Comparison of ENCODE assay signal across 8 cellular contexts in genomic region chr17:40098846-40099626, GRCh38. TPM values are rescaled to one million over a fixed set of nuclear protein-coding genes. Genes with fewer than 3 reads are reported as not detected.
DNase-seq lines count a peak whose midpoint lies in the region; ATAC-seq and TF ChIP-seq lines count a peak whose summit lies in the region.

No MANE protein-coding gene starts in this region.

- ATAC-seq in GM18858 (IDR thresholded peaks at IDR 0.05; ENCODE audit: unreplicated experiment): peak; percentile 28
- peak; percentile 44 for ATAC-seq in HG03108 (IDR thresholded peaks at IDR 0.05; ENCODE audit: unreplicated experiment)

- in situ Hi-C loops in T47D (cut with HindIII; ENCODE audit: low pct_unique_long_range_greater_than_20kb, low sequenced_read_pairs): no loop called here

- peak overlapping the region; percentile 65 for H3K4me3 ChIP-seq in iPS-20b (ENCODE audit: low read length)
- peak overlapping the region; percentile 96 to 100 (median 100) for H3K4me3 ChIP-seq in skeletal muscle tissue (ENCODE audit: low read length in 3 of 3)

- H3K9ac ChIP-seq in iPS-20b (ENCODE audit: low read depth, low read length) (peak overlapping the region; percentile 82; the same call in 1 of the 2 replicates), skeletal muscle tissue (ENCODE audit: low read depth in 1 of 3, low read length in 3 of 3) (peak overlapping the region; percentile 99 to 100 (median 100))

- H3K36me3 ChIP-seq in iPS-20b (ENCODE audit: insufficient read depth, low read depth, low read length) (peaks cover 28% of the 10 kb centered on the region), skeletal muscle tissue (ENCODE audit: control insufficient read depth in 3 of 3, insufficient read depth in 3 of 3, low read length in 3 of 3) (peaks cover 33 to 56% (median 37%) of the 10 kb centered on the region in 3 donors)

- no peak for TF ChIP-seq CTCF in VCaP (conservative IDR thresholded peaks at IDR 0.05)

- H3K9me3 ChIP-seq in iPS-20b (ENCODE audit: insufficient read depth, low read depth, low read length) (no peaks in the 10 kb centered on the region; the same call in 1 of the 2 replicates), skeletal muscle tissue (ENCODE audit: control insufficient read depth in 3 of 3, low read length in 3 of 3) (no peaks in the 10 kb centered on the region)

- H3K4me1 ChIP-seq in iPS-20b (ENCODE audit: insufficient read depth, low read length): peaks cover 27% of the 10 kb centered on the region
- H3K4me1 ChIP-seq in skeletal muscle tissue (ENCODE audit: control insufficient read depth in 3 of 3, insufficient read depth in 3 of 3, low read length in 3 of 3): peaks cover 75 to 88% (median 79%) of the 10 kb centered on the region in 3 donors

- H3K27me3 ChIP-seq in iPS-20b (ENCODE audit: insufficient read depth, low read length): peaks cover 36% of the 10 kb centered on the region
- H3K27me3 ChIP-seq in skeletal muscle tissue (ENCODE audit: control insufficient read depth in 3 of 3, insufficient read depth in 3 of 3, low read length in 3 of 3): no peaks in the 10 kb centered on the region

- H3K27ac ChIP-seq in VCaP (peak overlapping the region; percentile 75), iPS-20b (ENCODE audit: low read length) (peak overlapping the region; percentile 40), skeletal muscle tissue (ENCODE audit: low read depth, low read length) (peak overlapping the region; percentile 99)

- peak; percentile 99 for DNase-seq in A172 (ENCODE audit: low spot score)
- peak; percentile 71 for DNase-seq in NCI-H2171 treated with DMSO at 0.1 percent for 48 hours (lab: John Stamatoyannopoulos, UW)
- peak; percentile 98 to 100 for DNase-seq in T47D (ENCODE audit: low read depth in 1 of 2, low spot score in 1 of 2)

RNA-seq across cellular contexts. Expression of gene NR1D1, which starts 1.4 kb away (rescaled TPM):
- 1.1 and 2.2 TPM in 2 replicates for total RNA-seq in A172 (2014; rRNA removed; shearing (Covaris generic))
- total RNA-seq in skeletal muscle tissue: 1.0 TPM

RNA-seq across cellular contexts. Expression of gene MSL1, which starts 22.7 kb away (rescaled TPM):
- total RNA-seq in A172 (2014; rRNA removed; shearing (Covaris generic)): 61.3 and 64.3 TPM in 2 replicates
- total RNA-seq in skeletal muscle tissue: 53.8 TPM

RNA-seq across cellular contexts. Expression of gene THRA, which starts 36.3 kb away (rescaled TPM):
- total RNA-seq in A172 (2014; rRNA removed; shearing (Covaris generic)): 14.5 and 17.8 TPM in 2 replicates
- total RNA-seq in skeletal muscle tissue: 30.8 TPM

RNA-seq across cellular contexts. Expression of gene CASC3, which starts 41.3 kb away (rescaled TPM):
- total RNA-seq in A172 (2014; rRNA removed; shearing (Covaris generic)): 44.5 and 50.1 TPM in 2 replicates
- total RNA-seq in skeletal muscle tissue: 21.4 TPM

RNA-seq across cellular contexts. Expression of gene MED24, which starts 44.8 kb away (rescaled TPM):
- total RNA-seq in A172 (2014; rRNA removed; shearing (Covaris generic)): 46.5 and 67.3 TPM in 2 replicates
- 25.6 TPM for total RNA-seq in skeletal muscle tissue

Comparison
In these comparisons a context has a peak if more than half of its experiments do, and no peak if none do; other contexts are left out.
1. Peak in every context shown above with its lines: DNase-seq, ATAC-seq, H3K4me3 ChIP-seq and H3K27ac ChIP-seq.
2. H3K27ac ChIP-seq: peak in every context shown above with its lines; median percentile 99 in skeletal muscle tissue; 75 in VCaP; 40 in iPS-20b.